In genomic region chr10:99233000-99233679, GRCh38 we compare ENCODE assay signal across 1 cellular context.
TF ChIP-seq lines count a peak whose summit lies in the region.

No MANE protein-coding gene starts in this region.

TF ChIP-seq in GM12878, 131 proteins besides CTCF, POLR2A, EP300 and RAD21 (continued from another document):
- TF ChIP-seq E4F1 (IDR thresholded peaks at IDR 0.05; ENCODE audit: borderline replicate concordance, partially characterized antibody) (no peak), SMC3 (IDR thresholded peaks at IDR 0.05; ENCODE audit: borderline replicate concordance, low read length) (no peak), FOXM1 (IDR thresholded peaks at IDR 0.05; ENCODE audit: low read depth, low read length) (no peak), ATF3 (IDR thresholded peaks at IDR 0.05; ENCODE audit: borderline replicate concordance, extremely low read depth, low read depth, low read length) (no peak), MXI1 (IDR thresholded peaks at IDR 0.05; ENCODE audit: low read depth, low read length) (no peak), USF2 (IDR thresholded peaks at IDR 0.05; ENCODE audit: borderline replicate concordance, low read depth, low read length) (no peak), KLF5 (IDR thresholded peaks at IDR 0.05; ENCODE audit: partially characterized antibody) (no peak), MYC (IDR thresholded peaks at IDR 0.05; ENCODE audit: insufficient read depth, insufficient read length, insufficient replicate concordance, low read length, severe bottlenecking) (no peak), PML (IDR thresholded peaks at IDR 0.05; ENCODE audit: low read length) (no peak), NR2C2 (IDR thresholded peaks at IDR 0.05; ENCODE audit: borderline replicate concordance, control insufficient read depth, insufficient read length, low read depth) (no peak), NBN (IDR thresholded peaks at IDR 0.05) (no peak), NR2F1 (conservative IDR thresholded peaks at IDR 0.05) (no peak)
